ENCODE assay signal across 19 cellular contexts in genomic region chr6:52516269-52516668, GRCh38.
A peak's percentile ranks its signal among the peaks of the same experiment; 100 is the strongest.
DNase-seq lines count a peak whose midpoint lies in the region; ATAC-seq, FAIRE-seq and TF ChIP-seq lines count a peak whose summit lies in the region.
"Had no signal": no experiment of that assay in that cellular context is flagged by ENCODE, and none has a peak within 500 bp of the region (broad histone marks: within the 10 kb centered on the region; RNA-seq: fewer than 3 reads in every experiment).

No MANE protein-coding gene starts in this region.

- TF ChIP-seq RAD21 in A549 (conservative IDR thresholded peaks at IDR 0.05 in 1 of 2, IDR thresholded peaks at IDR 0.05 in 1 of 2): no peak

- H3K4me3 Mint-ChIP-seq in HFFc6 (peak overlapping the region; percentile 2; the same call in 1 of the 2 replicates), immature natural killer cell (no peak overlapping the region)
- H3K4me3 Mint-ChIP-seq: CD4-positive, alpha-beta memory T cell had no signal

- peaks cover 16% of the 10 kb centered on the region for H3K27me3 Mint-ChIP-seq in HFFc6 (ENCODE audit: insufficient read depth)
- peaks cover 0 to 2% (median 0%) of the 10 kb centered on the region in 3 donors for H3K27me3 Mint-ChIP-seq in immature natural killer cell (ENCODE audit: low read depth in 3 of 3)
- H3K27me3 Mint-ChIP-seq: CD4-positive, alpha-beta memory T cell had no signal

- TF ChIP-seq POLR2A in A549 (IDR thresholded peaks at IDR 0.05; ENCODE audit: low read length): no peak

- no peak for TF ChIP-seq EP300 in A549 (IDR thresholded peaks at IDR 0.05)

- H3K9me3 ChIP-seq in A549 (no peaks in the 10 kb centered on the region), adipocyte (ENCODE audit: control insufficient read depth, low read length) (no peaks in the 10 kb centered on the region), osteoblast (ENCODE audit: low read depth, low read length) (no peaks in the 10 kb centered on the region)
- H3K9me3 ChIP-seq: BE2C had no signal

- H3K4me3 ChIP-seq in A549 (no peak overlapping the region), adipocyte (ENCODE audit: low read length) (no peak overlapping the region), osteoblast (ENCODE audit: insufficient read depth, low read length) (no peak overlapping the region)

- POLR2A ChIA-PET in A549 (lab: Yijun Ruan, JAX): no interaction called here

- H2AFZ ChIP-seq in osteoblast (ENCODE audit: low read length): no peak overlapping the region

- peak overlapping the region; percentile 66 for H3K9ac ChIP-seq in adipocyte (ENCODE audit: low read length)

- H3K4me2 ChIP-seq in A549 (peak overlapping the region; percentile 83), osteoblast (ENCODE audit: insufficient read depth, low read length) (no peak overlapping the region)

- no peak for DNase-seq in A549 (ENCODE audit: low read depth in 1 of 2, low spot score in 1 of 2)
- DNase-seq in HFFc6: no peak
- DNase-seq in adipocyte (ENCODE audit: low read depth): no peak
- DNase-seq in osteoblast (ENCODE audit: insufficient read length, low spot score, missing footprints): no peak
- no peak for DNase-seq in immature natural killer cell
- no peak for DNase-seq in NCI-H146 treated with DMSO at 0.1 percent for 48 hours (lab: John Stamatoyannopoulos, UW; ENCODE audit: unreplicated experiment)
- DNase-seq in stimulated activated CD4-positive, alpha-beta T cell treated with anti-CD3 and anti-CD28 coated beads, Interleukin-4, amount 100 ng/mL, for 24 hours: no peak
- DNase-seq: BE2C; CD4-positive, alpha-beta memory T cell; DMS79 treated with DMSO at 0.1 percent for 48 hours; GDM1; KBM-7; NCI-H1092 treated with DMSO at 0.1 percent for 48 hours; NCI-H187; NCI-H69; PC-3; SHP77 treated with DMSO at 0.1 percent for 48 hours had no signal

- 100% methylated on average over 1 of the region's 1 CpG for WGBS in A549 (ENCODE audit: missing lambda C conversion rate)

- FAIRE-seq in A549 (lab: Jason Lieb, UNC): no peak

- no peaks in the 10 kb centered on the region for H4K20me1 ChIP-seq in osteoblast (ENCODE audit: insufficient read depth, low read length)

- H3K27ac Mint-ChIP-seq in HFFc6 (peak overlapping the region; percentile 98), immature natural killer cell (peak overlapping the region in 1 of 6 donors; percentile 28)
- H3K27ac Mint-ChIP-seq: CD4-positive, alpha-beta memory T cell had no signal

- H3K4me1 Mint-ChIP-seq in HFFc6 (ENCODE audit: low read depth) (peaks cover 100% of the 10 kb centered on the region), immature natural killer cell (peaks cover 0 to 15% of the 10 kb centered on the region in 2 donors)

- H3K27me3 ChIP-seq in adipocyte (replicated peaks; ENCODE audit: control insufficient read depth, insufficient read depth, low read length) (no peaks in the 10 kb centered on the region), osteoblast (ENCODE audit: insufficient read depth, low read length) (no peaks in the 10 kb centered on the region)
- H3K27me3 ChIP-seq: BE2C had no signal

- H3K79me2 ChIP-seq in osteoblast (ENCODE audit: insufficient read depth, low read length): peaks cover 67% of the 10 kb centered on the region

- H3K36me3 ChIP-seq in adipocyte (ENCODE audit: control insufficient read depth, insufficient read depth, low read length, severe bottlenecking) (peaks cover 55% of the 10 kb centered on the region), osteoblast (ENCODE audit: insufficient read depth, low read length) (peaks cover 80% of the 10 kb centered on the region)
- H3K36me3 ChIP-seq: BE2C had no signal

- ATAC-seq in A549: no peak
- ATAC-seq in HG03469 (IDR thresholded peaks at IDR 0.05; ENCODE audit: unreplicated experiment): no peak
- ATAC-seq: HCT116, PC-3 had no signal

- H3K36me3 Mint-ChIP-seq in HFFc6 (ENCODE audit: low read depth) (peaks cover 85% of the 10 kb centered on the region), immature natural killer cell (peaks cover 20 to 59% (median 44%) of the 10 kb centered on the region in 3 donors)

- TF ChIP-seq CTCF in A549 (IDR thresholded peaks at IDR 0.05): no peak
- TF ChIP-seq CTCF in HFFc6 (IDR thresholded peaks at IDR 0.05): no peak
- no peak for TF ChIP-seq CTCF in osteoblast (IDR thresholded peaks at IDR 0.05; ENCODE audit: extremely low read depth, low read depth, low read length)

- CTCF ChIA-PET in A549 (lab: Yijun Ruan, JAX): interaction anchor here (0.5 to 1.7 kb wide), 3 partner anchors 20 to 109 kb away, joined by 3 to 4 read pairs (median 3); no protein-coding TSS in a partner anchor

- H3K4me1 ChIP-seq in A549: peaks cover 75% of the 10 kb centered on the region
- peaks cover 100% of the 10 kb centered on the region for H3K4me1 ChIP-seq in adipocyte (ENCODE audit: control insufficient read depth, insufficient read depth, low read length)
- peaks cover 95% of the 10 kb centered on the region for H3K4me1 ChIP-seq in osteoblast (ENCODE audit: insufficient read depth, low read length)

- H3K9me3 Mint-ChIP-seq in HFFc6: no peaks in the 10 kb centered on the region
- no peaks in the 10 kb centered on the region for H3K9me3 Mint-ChIP-seq in immature natural killer cell

- H3K27ac ChIP-seq in A549 (peak overlapping the region; percentile 94 to 96), osteoblast (ENCODE audit: low read depth, low read length) (peak overlapping the region; percentile 97)

TF ChIP-seq in A549, 52 proteins besides CTCF, POLR2A, EP300 and RAD21:
- no peak for TF ChIP-seq NPAS2 (CRISPR knock-in tag; IDR thresholded peaks at IDR 0.05; ENCODE audit: borderline replicate concordance)
- TF ChIP-seq ZC3H11A (IDR thresholded peaks at IDR 0.05): no peak
- no peak for TF ChIP-seq FOSB (CRISPR knock-in tag; IDR thresholded peaks at IDR 0.05)
- no peak for TF ChIP-seq RCOR1 (IDR thresholded peaks at IDR 0.05; ENCODE audit: low read depth, low read length)
- TF ChIP-seq ESRRA (IDR thresholded peaks at IDR 0.05; ENCODE audit: borderline replicate concordance, low read length): no peak
- TF ChIP-seq ZSCAN20 (CRISPR knock-in tag; IDR thresholded peaks at IDR 0.05): no peak
- TF ChIP-seq HOXA7 (CRISPR knock-in tag; IDR thresholded peaks at IDR 0.05): no peak
- no peak for TF ChIP-seq KDM1A (IDR thresholded peaks at IDR 0.05; ENCODE audit: low read depth)
- TF ChIP-seq BCL3 (IDR thresholded peaks at IDR 0.05): no peak
- no peak for TF ChIP-seq FOSL2 (IDR thresholded peaks at IDR 0.05)
- no peak for TF ChIP-seq FOSL2 (CRISPR knock-in tag; IDR thresholded peaks at IDR 0.05)
- TF ChIP-seq HOXB13 (CRISPR knock-in tag; IDR thresholded peaks at IDR 0.05; ENCODE audit: low read depth): no peak
TF ChIP-seq in A549: peak in this region for 0.
